Comparison of ENCODE assay signal across 8 cellular contexts in the genomic region with DNA sequence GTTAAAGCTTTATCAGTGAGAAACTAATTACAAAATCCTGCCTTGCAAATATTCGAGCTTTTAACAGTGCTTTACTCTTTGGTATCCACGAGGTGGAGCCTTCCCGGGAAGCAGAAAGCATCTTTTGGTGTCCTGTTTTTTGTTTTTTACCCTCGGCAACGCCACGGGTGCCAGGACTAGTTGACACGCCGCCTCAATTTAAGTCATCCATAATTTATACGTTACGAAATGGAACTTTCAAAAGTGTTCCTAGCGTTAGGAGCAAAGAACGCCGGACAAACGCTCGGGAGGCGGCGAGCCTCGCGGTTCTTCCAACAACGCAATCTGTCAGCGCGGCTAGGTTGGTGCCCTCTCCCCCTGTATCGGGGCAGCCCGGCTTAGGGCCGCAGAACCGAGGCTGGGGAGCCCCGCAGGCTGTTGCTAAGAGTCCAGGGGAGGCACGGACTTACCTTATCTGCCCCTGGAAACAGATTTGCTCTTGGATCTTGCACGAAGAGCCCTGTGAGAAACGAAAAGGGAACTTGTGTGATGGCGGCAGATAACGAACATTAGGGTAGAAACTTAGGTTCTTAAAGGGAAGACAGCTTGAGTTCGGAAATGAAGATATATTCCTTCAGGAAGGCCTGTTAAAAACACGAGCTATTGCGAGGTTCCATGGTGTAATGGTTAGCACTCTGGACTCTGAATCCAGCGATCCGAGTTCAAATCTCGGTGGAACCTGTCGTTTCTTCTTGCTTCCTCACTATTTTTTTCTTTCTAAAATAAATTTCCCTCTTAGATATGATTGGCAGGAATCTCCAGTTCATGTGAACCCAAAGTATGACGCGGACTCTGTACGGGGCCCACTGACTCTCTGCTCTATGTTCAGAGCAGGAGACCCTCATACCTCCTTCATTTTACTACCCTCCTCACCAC. TPM values are rescaled to one million over a fixed set of nuclear protein-coding genes. Genes with fewer than 3 reads are reported as not detected.
A peak's percentile ranks its signal among the peaks of the same experiment; 100 is the strongest.
DNase-seq lines count a peak whose midpoint lies in the region; ATAC-seq and TF ChIP-seq lines count a peak whose summit lies in the region.

No MANE protein-coding gene starts in this region.

- POLR2A ChIA-PET in Panc1 (lab: Charles Lee): interaction anchor here (1.0 kb wide), 1 partner anchor 12 kb away, joined by 4 read pairs; no protein-coding TSS in a partner anchor

- H3K4me3 Mint-ChIP-seq in IgD-negative memory B cell (peak overlapping the region; percentile 84 to 97 (median 94)), nephron (peak overlapping the region; percentile 83 to 88 (median 85))

- H3K36me3 ChIP-seq in Panc1 (ENCODE audit: control insufficient read depth, insufficient read depth, low read length) (no peaks in the 10 kb centered on the region), subcutaneous abdominal adipose tissue (ENCODE audit: control insufficient read depth in 5 of 5, insufficient read depth in 5 of 5, low read length in 5 of 5) (no peaks in the 10 kb centered on the region)

- DNase-seq in COR-L47 (lab: John Stamatoyannopoulos, UW) (peak; percentile 54), Panc1 (ENCODE audit: low read depth, low spot score) (peak; percentile 96), fibroblast of the aortic adventitia (ENCODE audit: low read depth) (peak; percentile 95)
- DNase-seq in activated T-helper 9 cell treated with anti-CD3 and anti-CD28 coated beads, Interleukin-2, amount 50 U/mL, for 16 hours (ENCODE audit: low read depth): peak; percentile 33

- BruUV-seq in Panc1 (replicated peaks; lab: Mats Ljungman, UMichigan): no TSS peak

- H3K27me3 Mint-ChIP-seq in IgD-negative memory B cell (peaks cover 17% of the 10 kb centered on the region), nephron (ENCODE audit: low read depth) (peaks cover 36% of the 10 kb centered on the region)

- intact Hi-C loops in Panc1 (cut with micrococcal nuclease; ENCODE audit: unreplicated experiment): loop anchor here (2.0 to 5.0 kb wide), 3 partner anchors 74 to 330 kb away; no protein-coding TSS in a partner anchor

- in situ Hi-C loops in Panc1 (cut with HindIII; ENCODE audit: low pct_unique_long_range_greater_than_20kb, low sequenced_read_pairs): no loop called here

- TF ChIP-seq CTCF in Panc1 (IDR thresholded peaks at IDR 0.05) (peak; percentile 85), fibroblast of the aortic adventitia (IDR thresholded peaks at IDR 0.05; ENCODE audit: insufficient read depth, low read length) (peak; percentile 79), nephron (IDR thresholded peaks at IDR 0.05; ENCODE audit: unreplicated experiment in 3 of 3) (peak; percentile 74 to 91 (median 77))

- peaks cover 2% of the 10 kb centered on the region for H3K36me3 Mint-ChIP-seq in IgD-negative memory B cell
- no peaks in the 10 kb centered on the region for H3K36me3 Mint-ChIP-seq in nephron (ENCODE audit: low read depth)

- H3K4me3 ChIP-seq in Panc1 (ENCODE audit: low read depth in 2 of 2, low read length in 2 of 2): peak overlapping the region; percentile 93 to 95
- peak overlapping the region; percentile 87 for H3K4me3 ChIP-seq in fibroblast of the aortic adventitia (ENCODE audit: low read depth, low read length)
- peak overlapping the region; percentile 82 to 95 (median 89) for H3K4me3 ChIP-seq in subcutaneous abdominal adipose tissue (ENCODE audit: low read depth in 1 of 5, low read length in 5 of 5)

- CTCF ChIA-PET in Panc1 (lab: Charles Lee): interaction anchor here (0.6 to 2.0 kb wide), 7 partner anchors 14 to 233 kb away, joined by 3 to 5 read pairs (median 4); no protein-coding TSS in a partner anchor

- H3K9me3 Mint-ChIP-seq in IgD-negative memory B cell (no peaks in the 10 kb centered on the region), nephron (no peaks in the 10 kb centered on the region)

- H3K9ac ChIP-seq in subcutaneous abdominal adipose tissue (ENCODE audit: low read length in 5 of 5): peak overlapping the region; percentile 57 to 92 (median 80)

- H3K27ac ChIP-seq in Panc1 (ENCODE audit: low read length) (peak overlapping the region; percentile 82), subcutaneous abdominal adipose tissue (ENCODE audit: low read depth, low read length) (peak overlapping the region; percentile 71)

- peaks cover 10% of the 10 kb centered on the region for H3K4me1 ChIP-seq in Panc1 (ENCODE audit: control insufficient read depth, insufficient read depth, low read length)
- H3K4me1 ChIP-seq in subcutaneous abdominal adipose tissue (ENCODE audit: control insufficient read depth in 5 of 5, insufficient read depth in 5 of 5, low read length in 5 of 5): peaks cover 0 to 23% (median 11%) of the 10 kb centered on the region in 5 donors

- H3K27me3 ChIP-seq in Panc1 (ENCODE audit: control insufficient read depth, insufficient read depth, low read length): peaks cover 11% of the 10 kb centered on the region; the same call in 1 of the 2 replicates
- H3K27me3 ChIP-seq in subcutaneous abdominal adipose tissue (ENCODE audit: control insufficient read depth in 5 of 5, insufficient read depth in 4 of 5, low read length in 5 of 5): peaks cover 5 to 10% (median 9%) of the 10 kb centered on the region in 5 donors

- H3K9me3 ChIP-seq in Panc1 (ENCODE audit: control insufficient read depth, insufficient read depth, low read depth, low read length): no peaks in the 10 kb centered on the region
- H3K9me3 ChIP-seq in subcutaneous abdominal adipose tissue (ENCODE audit: control insufficient read depth in 5 of 5, low read length in 5 of 5): no peaks in the 10 kb centered on the region

- H3K4me1 Mint-ChIP-seq in IgD-negative memory B cell: peaks cover 7 to 13% (median 11%) of the 10 kb centered on the region in 3 donors
- peaks cover 4% of the 10 kb centered on the region for H3K4me1 Mint-ChIP-seq in nephron

- peak; percentile 50 for ATAC-seq in GM21367 (IDR thresholded peaks at IDR 0.05; ENCODE audit: unreplicated experiment)
- ATAC-seq in Panc1: peak; percentile 93

- peak overlapping the region; percentile 30 to 91 (median 80) for H3K27ac Mint-ChIP-seq in IgD-negative memory B cell
- H3K27ac Mint-ChIP-seq in nephron: peak overlapping the region; percentile 74 to 81 (median 78)

RNA-seq across cellular contexts. Expression of gene ZNF184, which starts 46.2 kb away (rescaled TPM):
- 9.0 TPM for polyA plus RNA-seq in IgD-negative memory B cell
- total RNA-seq in Panc1 (2021; ENCODE audit: unreplicated experiment) (7.8 TPM), fibroblast of the aortic adventitia (ENCODE audit: low replicate concordance) (6.5 and 12.2 TPM in 2 replicates)
- 3.0 TPM for polyA plus RNA-seq in Panc1 (2012; ENCODE audit: insufficient read length)

Comparison
In these comparisons a context has a peak if more than half of its experiments do, and no peak if none do; other contexts are left out.
1. Peak in every context shown above with its lines: DNase-seq, ATAC-seq, H3K4me3 ChIP-seq and H3K27ac ChIP-seq.
2. DNase-seq: peak in every context shown above with its lines; median percentile 96 in Panc1; 95 in fibroblast of the aortic adventitia; 54 in COR-L47; 33 in activated T-helper 9 cell treated with anti-CD3 and anti-CD28 coated beads, Interleukin-2, amount 50 U/mL, for 16 hours.